8 cellular contexts compared by ENCODE assay signal in the genomic region with DNA sequence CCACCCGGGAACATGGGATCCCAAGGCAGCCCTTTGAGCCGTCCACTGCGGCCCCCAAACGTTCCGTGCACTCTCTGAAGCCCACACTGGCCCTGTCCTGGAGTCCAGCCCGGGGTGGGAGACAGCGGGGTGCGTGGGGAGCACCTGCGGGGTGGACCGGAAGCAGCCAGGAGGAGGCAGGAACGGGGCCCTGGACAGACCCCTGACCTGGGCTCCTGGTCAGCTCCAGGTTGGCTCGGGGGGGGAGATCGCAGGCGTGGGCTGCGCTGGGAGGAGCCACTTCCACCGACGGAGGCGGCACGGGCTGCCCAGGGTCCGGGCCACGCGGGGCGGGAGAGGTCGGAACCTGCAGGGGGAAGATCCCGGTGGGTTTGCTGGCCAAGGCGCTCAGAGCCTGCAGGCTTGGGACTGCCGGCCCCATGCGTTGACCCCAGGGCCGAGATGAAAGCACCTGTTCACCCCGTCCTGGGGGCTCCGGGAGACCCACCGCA. TPM values are rescaled to one million over a fixed set of nuclear protein-coding genes. Genes with fewer than 3 reads are reported as not detected.
DNase-seq lines count a peak whose midpoint lies in the region; ATAC-seq, FAIRE-seq and TF ChIP-seq lines count a peak whose summit lies in the region.

No MANE protein-coding gene starts in this region.

- intact Hi-C loops in CD4-positive, alpha-beta memory T cell (cut with micrococcal nuclease), result no loop called here
- intact Hi-C loops in GM12878 (cut with micrococcal nuclease; ENCODE audit: unreplicated experiment), result no loop called here

- peak overlapping the region; percentile 49; the same call in 1 of the 2 replicates for H3K4me2 ChIP-seq in GM12878 (ENCODE audit: control insufficient read depth, insufficient read depth)

- FAIRE-seq in GM12878 (lab: Jason Lieb, UNC), result no peak

- no peak for DNase-seq in CD4-positive, alpha-beta memory T cell
- DNase-seq in GM12878 (ENCODE audit: low read depth, low spot score) (no peak), NCI-H128 (lab: John Stamatoyannopoulos, UW; ENCODE audit: unreplicated experiment) (no peak), cerebellum (ENCODE audit: low spot score) (no peak), LoVo (ENCODE audit: low spot score) (no peak)
- DNase-seq in stimulated activated CD4-positive, alpha-beta T cell treated with anti-CD3 and anti-CD28 coated beads, Interleukin-4, amount 100 ng/mL, for 4 hours, result no peak

- no peaks in the 10 kb centered on the region for H4K20me1 ChIP-seq in GM12878 (ENCODE audit: control insufficient read depth, insufficient read depth)

- POLR2A ChIA-PET in CD4-positive, alpha-beta memory T cell (lab: Charles Lee; ENCODE audit: partially characterized antibody), result no interaction called here
- POLR2A ChIA-PET in GM12878 (lab: Charles Lee), result no interaction called here

- H2AFZ ChIP-seq in GM12878 (ENCODE audit: control insufficient read depth, low read depth, low read length), result no peak overlapping the region

- RAD21 ChIA-PET in GM12878 (lab: Charles Lee; ENCODE audit: unreplicated experiment), result no interaction called here

- in situ Hi-C loops in GM12878 (cut with MboI), result no loop called here

- no peaks in the 10 kb centered on the region for H3K36me3 ChIP-seq in CD4-positive, alpha-beta memory T cell (ENCODE audit: insufficient read depth, low read length)
- no peaks in the 10 kb centered on the region; a peak in 1 of 4 replicates for H3K36me3 ChIP-seq in GM12878 (ENCODE audit: control insufficient read depth in 2 of 2, insufficient read depth in 2 of 2, low read length in 1 of 2)
- H3K36me3 ChIP-seq in mucosa of rectum (ENCODE audit: control insufficient read depth in 2 of 2, insufficient read depth in 2 of 2, low read length in 2 of 2), result no peaks in the 10 kb centered on the region

- H3K9ac ChIP-seq in GM12878 (ENCODE audit: control insufficient read depth, insufficient read depth, low read length), result no peak overlapping the region
- H3K9ac ChIP-seq in mucosa of rectum (ENCODE audit: low read depth in 1 of 2, low read length in 2 of 2), result peak overlapping the region; percentile 32 to 81

- SMC1A ChIA-PET in GM12878 (lab: Charles Lee; ENCODE audit: uncharacterized antibody, unreplicated experiment), result no interaction called here

- WGBS in GM12878 (ENCODE audit: insufficient coverage, insufficient replicate concordance, low lambda C conversion rate, missing lambda C conversion rate), result 21% methylated on average over 28 of the region's 32 CpGs

- CTCF ChIA-PET in CD4-positive, alpha-beta memory T cell (lab: Charles Lee; ENCODE audit: partially characterized antibody), result no interaction called here
- CTCF ChIA-PET in GM12878 (lab: Yijun Ruan, JAX), result no interaction called here

- no peaks in the 10 kb centered on the region for H3K36me3 Mint-ChIP-seq in CD4-positive, alpha-beta memory T cell

- BruUV-seq in GM12878 (replicated peaks; lab: Mats Ljungman, UMichigan), result no TSS peak

- TF ChIP-seq CTCF in GM12878 (IDR thresholded peaks at IDR 0.05 in 2 of 3, conservative IDR thresholded peaks at IDR 0.05 in 1 of 3; ENCODE audit: control insufficient read depth in 2 of 3, extremely low read depth in 1 of 3, insufficient read depth in 1 of 3, low read depth in 3 of 3, low read length in 3 of 3), result no peak

- peak overlapping the region; percentile 35 to 87 (median 70) for H3K4me3 Mint-ChIP-seq in CD4-positive, alpha-beta memory T cell

- peaks cover 0 to 21% (median 7%) of the 10 kb centered on the region in 4 donors for H3K4me1 Mint-ChIP-seq in CD4-positive, alpha-beta memory T cell

- H3K27ac ChIP-seq in CD4-positive, alpha-beta memory T cell (ENCODE audit: low read depth, low read length), result peak overlapping the region; percentile 1
- H3K27ac ChIP-seq in GM12878 (ENCODE audit: control insufficient read depth, insufficient read depth), result no peak overlapping the region
- H3K27ac ChIP-seq in mucosa of rectum (ENCODE audit: low read depth in 2 of 2, low read length in 2 of 2), result peak overlapping the region; percentile 35 to 57

- H3K9me3 Mint-ChIP-seq in CD4-positive, alpha-beta memory T cell, result no peaks in the 10 kb centered on the region

- H3K9me3 ChIP-seq in CD4-positive, alpha-beta memory T cell (ENCODE audit: control insufficient read depth in 1 of 2, low read length in 2 of 2), result no peaks in the 10 kb centered on the region
- H3K9me3 ChIP-seq in GM12878 (replicated peaks; ENCODE audit: control insufficient read depth, insufficient read depth, low read length), result no peaks in the 10 kb centered on the region; the same call in 2 of the 3 replicates
- no peaks in the 10 kb centered on the region for H3K9me3 ChIP-seq in mucosa of rectum (ENCODE audit: control insufficient read depth in 2 of 2, low read length in 2 of 2)

- no peak for TF ChIP-seq RAD21 in GM12878 (IDR thresholded peaks at IDR 0.05; ENCODE audit: insufficient read depth, low read depth, low read length)

- no peaks in the 10 kb centered on the region for H3K79me2 ChIP-seq in GM12878 (ENCODE audit: control insufficient read depth, insufficient read depth, low read length)

- H3K27ac Mint-ChIP-seq in CD4-positive, alpha-beta memory T cell, result no peak overlapping the region

- peaks cover 9% of the 10 kb centered on the region for H3K4me1 ChIP-seq in CD4-positive, alpha-beta memory T cell (ENCODE audit: insufficient read depth, low read length)
- H3K4me1 ChIP-seq in GM12878 (ENCODE audit: control insufficient read depth, insufficient read depth, low read length) (no peaks in the 10 kb centered on the region), mucosa of rectum (ENCODE audit: control insufficient read depth in 2 of 2, insufficient read depth in 2 of 2, low read length in 2 of 2) (peaks cover 13 to 18% of the 10 kb centered on the region in 2 donors)

- H3K4me3 ChIP-seq in CD4-positive, alpha-beta memory T cell (ENCODE audit: low read length in 2 of 2), result peak overlapping the region; percentile 50 to 52
- H3K4me3 ChIP-seq in GM12878 (peak overlapping the region; percentile 69; the same call in 1 of the 2 replicates), mucosa of rectum (ENCODE audit: low read length in 2 of 2) (peak overlapping the region; percentile 72 to 77)

- no peak for TF ChIP-seq POLR2A in GM12878 (IDR thresholded peaks at IDR 0.05; ENCODE audit: low read depth, low read length)

- ATAC-seq in HG02852 (IDR thresholded peaks at IDR 0.05; ENCODE audit: unreplicated experiment) (peak; percentile 31), GM12878 (peak; percentile 10; the same call in 1 of the 3 replicates)

- no peaks in the 10 kb centered on the region for H3K27me3 Mint-ChIP-seq in CD4-positive, alpha-beta memory T cell

- no peaks in the 10 kb centered on the region for H3K27me3 ChIP-seq in CD4-positive, alpha-beta memory T cell (ENCODE audit: insufficient read depth, low read length)
- H3K27me3 ChIP-seq in GM12878 (replicated peaks in 1 of 2; ENCODE audit: control insufficient read depth in 2 of 2, insufficient read depth in 2 of 2, low read length in 1 of 2), result no peaks in the 10 kb centered on the region
- H3K27me3 ChIP-seq in mucosa of rectum (ENCODE audit: control insufficient read depth in 2 of 2, insufficient read depth in 2 of 2, low read length in 2 of 2), result no peaks in the 10 kb centered on the region

- no peak for TF ChIP-seq EP300 in GM12878 (IDR thresholded peaks at IDR 0.05; ENCODE audit: borderline replicate concordance in 1 of 2, control insufficient read depth in 1 of 2, low read depth in 2 of 2, low read length in 2 of 2)

RNA-seq across cellular contexts. Expression of gene PLCXD1, which starts 5.7 kb away (rescaled TPM):
- total RNA-seq in CD4-positive, alpha-beta memory T cell, result 10 to 100 TPM; 28.3 to 28.7 TPM
- polyA plus RNA-seq in CD4-positive, alpha-beta memory T cell, result 1 to 10 TPM; 3.1 to 8.4 TPM
- total RNA-seq in GM12878 (2013; cell fraction: nucleolus; rRNA removed), result 66.9 and 72.5 TPM in 2 replicates
- total RNA-seq in GM12878 (2014; rRNA removed) (23.6 and 28.8 TPM in 2 replicates), GM12878 (2014; rRNA removed; fragmentation: Illumina TruSeq; extraction: Trizol) (12.2 and 14.8 TPM in 2 replicates), GM12878 (2021) (27.5 and 28.6 TPM in 2 replicates), cerebellum (14.2 TPM)
- polyA plus RNA-seq in GM12878 (2011; ENCODE audit: low read depth), result 16.7 TPM
- polyA plus RNA-seq in GM12878 (2011; rRNA removed) (24.7 and 49.7 TPM in 2 replicates), GM12878 (2014; fragmentation: Illumina TruSeq; extraction: Trizol) (12.5 and 21.2 TPM in 2 replicates), GM12878 (2014; fragmentation: Nextera tagmentation; extraction: Ambion mirVana) (1 to 10 TPM; 2.4 to 3.4 TPM), GM12878 (2014; rRNA removed) (49.7 and 49.8 TPM in 2 replicates), GM12878 (2016; fragmentation: Nextera tagmentation; extraction: Ambion mirVana) (10 to 100 TPM; 11.2 to 11.6 TPM)
- polyA plus RNA-seq in GM12878 (2011; cell fraction: cytosol; rRNA removed), result 65.3 and 73.9 TPM in 2 replicates
- polyA plus RNA-seq in GM12878 (2011; cell fraction: nucleus; rRNA removed), result 128 and 175 TPM in 2 replicates
- polyA plus RNA-seq in GM12878 (2012), result 28.7 and 35.2 TPM in 2 replicates
- polyA minus RNA-seq in GM12878 (2011; rRNA and poly(A)+ RNA removed), result 46.4 and 79.6 TPM in 2 replicates
- 37.4 and 40.9 TPM in 2 replicates for polyA minus RNA-seq in GM12878 (2011; cell fraction: cytosol; rRNA and poly(A)+ RNA removed)
- polyA minus RNA-seq in GM12878 (2011; cell fraction: nucleus; rRNA and poly(A)+ RNA removed), result 21.3 and 30.1 TPM in 2 replicates

RNA-seq across cellular contexts. Expression of gene GTPBP6, which starts 43.1 kb away (rescaled TPM):
- total RNA-seq in CD4-positive, alpha-beta memory T cell, result 10 to 100 TPM; 77.1 to 79.3 TPM
- 10 to 100 TPM; 34.8 to 49.4 TPM for polyA plus RNA-seq in CD4-positive, alpha-beta memory T cell
- total RNA-seq in GM12878 (2013; cell fraction: nucleolus; rRNA removed), result 16.9 and 20.4 TPM in 2 replicates
- total RNA-seq in GM12878 (2014; rRNA removed), result 42.7 and 49.1 TPM in 2 replicates
- total RNA-seq in GM12878 (2014; rRNA removed; fragmentation: Illumina TruSeq; extraction: Trizol), result 11.6 and 14.7 TPM in 2 replicates
- 65.9 and 71.0 TPM in 2 replicates for total RNA-seq in GM12878 (2021)
- polyA plus RNA-seq in GM12878 (2011; ENCODE audit: low read depth), result 15.0 TPM
- 10.6 and 27.5 TPM in 2 replicates for polyA plus RNA-seq in GM12878 (2011; rRNA removed)
- 37.2 and 59.1 TPM in 2 replicates for polyA plus RNA-seq in GM12878 (2011; cell fraction: cytosol; rRNA removed)
- polyA plus RNA-seq in GM12878 (2011; cell fraction: nucleus; rRNA removed), result 60.0 and 78.8 TPM in 2 replicates
- 40.8 and 42.6 TPM in 2 replicates for polyA plus RNA-seq in GM12878 (2012)
- 4.8 and 8.6 TPM in 2 replicates for polyA plus RNA-seq in GM12878 (2014; fragmentation: Illumina TruSeq; extraction: Trizol)
- polyA plus RNA-seq in GM12878 (2014; fragmentation: Nextera tagmentation; extraction: Ambion mirVana), result 1 to 10 TPM in 1 of 2 experiments, under 1 TPM in 1; 0.31 to 1.9 TPM
- polyA plus RNA-seq in GM12878 (2014; rRNA removed), result 48.2 and 55.5 TPM in 2 replicates
- polyA plus RNA-seq in GM12878 (2016; fragmentation: Nextera tagmentation; extraction: Ambion mirVana), result 10 to 100 TPM in 1 of 2 experiments, 1 to 10 TPM in 1; 8.5 to 46.1 TPM
- polyA minus RNA-seq in GM12878 (2011; rRNA and poly(A)+ RNA removed), result 20.8 and 31.1 TPM in 2 replicates
- 14.2 and 16.7 TPM in 2 replicates for polyA minus RNA-seq in GM12878 (2011; cell fraction: cytosol; rRNA and poly(A)+ RNA removed)
- polyA minus RNA-seq in GM12878 (2011; cell fraction: nucleus; rRNA and poly(A)+ RNA removed), result 8.3 and 17.0 TPM in 2 replicates
- 11.6 TPM for total RNA-seq in cerebellum
